In genomic region chr10:6279540-6280267, GRCh38 we compare ENCODE assay signal across 1 cellular context.
TF ChIP-seq lines count a peak whose summit lies in the region.

No MANE protein-coding gene starts in this region.

TF ChIP-seq in HepG2, 621 proteins besides CTCF, POLR2A, EP300 and RAD21 (continued from another document and continues in another):
- TF ChIP-seq TARDBP (CRISPR knock-in tag; IDR thresholded peaks at IDR 0.05) (peak; percentile 86), PCBP2 (optimal IDR thresholded peaks at IDR 0.05; ENCODE audit: low read depth, low read length, poor library complexity, severe bottlenecking) (no peak), GATAD2A (CRISPR knock-in tag; IDR thresholded peaks at IDR 0.05) (peak; percentile 70), MAFK (conservative IDR thresholded peaks at IDR 0.05 in 1 of 2, IDR thresholded peaks at IDR 0.05 in 1 of 2; ENCODE audit: low read length in 2 of 2) (peak; percentile 41 to 43; a peak in 3 of 4 replicates), ZNF451 (CRISPR knock-in tag; IDR thresholded peaks at IDR 0.05) (no peak), ZNF17 (CRISPR knock-in tag; IDR thresholded peaks at IDR 0.05) (no peak), ZNF407 (CRISPR knock-in tag; IDR thresholded peaks at IDR 0.05; ENCODE audit: not compliant biosample characterization) (no peak), FOXA1 (IDR thresholded peaks at IDR 0.05) (no peak), FOXA1 (CRISPR knock-in tag; IDR thresholded peaks at IDR 0.05) (peak; percentile 55), ARHGAP35 (CRISPR knock-in tag; IDR thresholded peaks at IDR 0.05; ENCODE audit: borderline replicate concordance) (no peak), CBX5 (CRISPR knock-in tag; IDR thresholded peaks at IDR 0.05; ENCODE audit: borderline replicate concordance) (peak; percentile 59; the same call in 1 of the 2 replicates), HHEX (CRISPR knock-in tag; IDR thresholded peaks at IDR 0.05) (no peak), ZNF703 (CRISPR knock-in tag; IDR thresholded peaks at IDR 0.05; ENCODE audit: borderline replicate concordance) (no peak), FOSL2 (CRISPR knock-in tag; IDR thresholded peaks at IDR 0.05) (peak; percentile 94), ISL2 (CRISPR knock-in tag; IDR thresholded peaks at IDR 0.05) (peak; percentile 53; the same call in 1 of the 2 replicates), DDIT3 (CRISPR knock-in tag; IDR thresholded peaks at IDR 0.05) (peak; percentile 41; the same call in 1 of the 2 replicates), ZNF605 (CRISPR knock-in tag; IDR thresholded peaks at IDR 0.05) (no peak), ADNP (CRISPR knock-in tag; IDR thresholded peaks at IDR 0.05) (no peak), FOXP4 (CRISPR knock-in tag; IDR thresholded peaks at IDR 0.05) (peak; percentile 79), ZMYM2 (CRISPR knock-in tag; IDR thresholded peaks at IDR 0.05) (no peak), MEIS2 (CRISPR knock-in tag; IDR thresholded peaks at IDR 0.05) (peak; percentile 88), ZNF546 (CRISPR knock-in tag; conservative IDR thresholded peaks at IDR 0.05) (no peak), ZFP36L1 (CRISPR knock-in tag; IDR thresholded peaks at IDR 0.05) (peak; percentile 48; the same call in 1 of the 2 replicates), SOX13 (IDR thresholded peaks at IDR 0.05) (peak; percentile 58; the same call in 1 of the 2 replicates), SOX13 (CRISPR knock-in tag; conservative IDR thresholded peaks at IDR 0.05 in 1 of 2, IDR thresholded peaks at IDR 0.05 in 1 of 2) (peak in 1 of 2 experiments; percentile 65; a peak in 2 of 4 replicates), NR1H2 (CRISPR knock-in tag; IDR thresholded peaks at IDR 0.05; ENCODE audit: borderline replicate concordance, low read depth) (no peak), MLLT10 (CRISPR knock-in tag; IDR thresholded peaks at IDR 0.05) (no peak), MBNL3 (CRISPR knock-in tag; conservative IDR thresholded peaks at IDR 0.05) (no peak), ZNF773 (CRISPR knock-in tag; IDR thresholded peaks at IDR 0.05; ENCODE audit: borderline replicate concordance) (no peak), RCOR2 (CRISPR knock-in tag; IDR thresholded peaks at IDR 0.05) (peak; percentile 59; the same call in 1 of the 2 replicates), CBFB (CRISPR knock-in tag; IDR thresholded peaks at IDR 0.05) (no peak), ZNF276 (CRISPR knock-in tag; IDR thresholded peaks at IDR 0.05; ENCODE audit: low read depth) (no peak), SMAD1 (CRISPR knock-in tag; IDR thresholded peaks at IDR 0.05; ENCODE audit: borderline replicate concordance, low read depth) (no peak), YEATS4 (CRISPR knock-in tag; IDR thresholded peaks at IDR 0.05; ENCODE audit: borderline replicate concordance) (peak; percentile 59; the same call in 1 of the 2 replicates), FOXC1 (CRISPR knock-in tag; IDR thresholded peaks at IDR 0.05; ENCODE audit: borderline replicate concordance) (no peak), PHF8 (CRISPR knock-in tag; IDR thresholded peaks at IDR 0.05) (no peak), ZNF83 (CRISPR knock-in tag; IDR thresholded peaks at IDR 0.05; ENCODE audit: borderline replicate concordance) (no peak), ZMYM4 (CRISPR knock-in tag; IDR thresholded peaks at IDR 0.05) (peak; percentile 67)
- TF ChIP-seq, protein P1, sequence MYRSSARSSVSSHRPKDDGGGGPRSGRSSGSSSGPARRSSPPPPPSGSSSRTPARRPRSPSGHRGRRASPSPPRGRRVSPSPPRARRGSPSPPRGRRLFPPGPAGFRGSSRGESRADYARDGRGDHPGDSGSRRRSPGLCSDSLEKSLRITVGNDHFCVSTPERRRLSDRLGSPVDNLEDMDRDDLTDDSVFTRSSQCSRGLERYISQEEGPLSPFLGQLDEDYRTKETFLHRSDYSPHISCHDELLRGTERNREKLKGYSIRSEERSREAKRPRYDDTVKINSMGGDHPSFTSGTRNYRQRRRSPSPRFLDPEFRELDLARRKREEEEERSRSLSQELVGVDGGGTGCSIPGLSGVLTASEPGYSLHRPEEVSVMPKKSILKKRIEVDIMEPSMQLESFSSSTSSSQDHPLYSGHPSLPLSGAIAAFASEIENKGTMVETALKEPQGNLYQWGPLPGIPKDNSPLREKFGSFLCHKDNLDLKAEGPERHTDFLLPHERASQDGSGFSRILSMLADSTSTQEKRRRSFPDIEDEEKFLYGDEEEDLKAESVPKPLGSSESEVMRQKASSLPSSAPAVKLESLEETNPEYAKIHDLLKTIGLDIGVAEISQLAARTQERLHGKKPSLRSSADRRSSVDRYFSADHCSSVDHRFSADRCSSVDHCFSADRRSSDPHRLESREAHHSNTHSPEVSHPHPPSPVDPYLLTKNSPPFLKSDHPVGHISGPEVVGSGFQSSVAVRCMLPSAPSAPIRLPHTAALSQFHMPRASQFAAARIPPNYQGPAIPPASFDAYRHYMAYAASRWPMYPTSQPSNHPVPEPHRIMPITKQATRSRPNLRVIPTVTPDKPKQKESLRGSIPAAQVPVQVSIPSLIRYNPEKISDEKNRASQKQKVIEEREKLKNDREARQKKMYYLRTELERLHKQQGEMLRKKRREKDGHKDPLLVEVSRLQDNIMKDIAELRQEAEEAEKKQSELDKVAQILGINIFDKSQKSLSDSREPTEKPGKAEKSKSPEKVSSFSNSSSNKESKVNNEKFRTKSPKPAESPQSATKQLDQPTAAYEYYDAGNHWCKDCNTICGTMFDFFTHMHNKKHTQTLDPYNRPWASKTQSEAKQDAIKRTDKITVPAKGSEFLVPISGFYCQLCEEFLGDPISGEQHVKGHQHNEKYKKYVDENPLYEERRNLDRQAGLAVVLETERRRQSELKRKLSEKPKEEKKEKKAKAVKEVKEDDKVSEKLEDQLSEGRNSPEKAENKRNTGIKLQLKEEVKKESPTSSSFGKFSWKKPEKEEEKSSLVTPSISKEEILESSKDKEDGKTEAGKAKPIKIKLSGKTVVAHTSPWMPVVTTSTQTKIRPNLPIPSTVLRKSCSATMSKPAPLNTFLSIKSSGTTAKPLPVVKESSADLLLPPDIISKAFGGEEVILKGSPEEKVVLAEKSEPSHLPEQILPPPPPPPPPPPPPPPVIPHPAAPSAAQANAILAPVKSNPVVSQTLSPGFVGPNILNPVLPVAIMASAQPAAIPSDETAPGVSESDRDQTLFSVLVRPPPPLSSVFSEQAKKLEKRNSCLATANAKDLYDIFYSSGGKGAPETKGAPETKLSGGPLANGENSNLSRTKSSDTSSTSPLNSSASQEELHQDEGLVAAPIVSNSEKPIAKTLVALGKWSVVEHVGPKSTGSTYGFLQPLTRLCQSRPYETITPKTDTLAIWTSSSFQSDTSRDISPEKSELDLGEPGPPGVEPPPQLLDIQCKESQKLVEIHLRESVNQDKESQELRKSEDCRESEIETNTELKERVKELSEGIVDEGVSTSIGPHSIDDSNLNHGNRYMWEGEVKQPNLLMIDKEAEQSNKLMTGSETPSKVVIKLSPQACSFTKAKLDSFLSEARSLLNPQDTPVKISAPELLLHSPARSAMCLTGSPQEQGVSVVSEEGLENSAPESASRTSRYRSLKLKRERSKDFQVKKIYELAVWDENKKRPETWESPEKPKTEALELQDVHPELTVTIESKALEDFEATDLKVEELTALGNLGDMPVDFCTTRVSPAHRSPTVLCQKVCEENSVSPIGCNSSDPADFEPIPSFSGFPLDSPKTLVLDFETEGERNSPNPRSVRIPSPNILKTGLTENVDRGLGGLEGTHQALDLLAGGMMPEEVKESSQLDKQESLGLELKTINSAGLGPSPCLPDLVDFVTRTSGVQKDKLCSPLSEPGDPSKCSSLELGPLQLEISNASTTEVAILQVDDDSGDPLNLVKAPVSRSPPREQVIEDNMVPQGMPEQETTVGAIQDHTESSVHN (CRISPR knock-in tag; IDR thresholded peaks at IDR 0.05), result no peak
- TF ChIP-seq, protein P2, sequence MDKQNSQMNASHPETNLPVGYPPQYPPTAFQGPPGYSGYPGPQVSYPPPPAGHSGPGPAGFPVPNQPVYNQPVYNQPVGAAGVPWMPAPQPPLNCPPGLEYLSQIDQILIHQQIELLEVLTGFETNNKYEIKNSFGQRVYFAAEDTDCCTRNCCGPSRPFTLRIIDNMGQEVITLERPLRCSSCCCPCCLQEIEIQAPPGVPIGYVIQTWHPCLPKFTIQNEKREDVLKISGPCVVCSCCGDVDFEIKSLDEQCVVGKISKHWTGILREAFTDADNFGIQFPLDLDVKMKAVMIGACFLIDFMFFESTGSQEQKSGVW (CRISPR knock-in tag; IDR thresholded peaks at IDR 0.05; ENCODE audit: borderline replicate concordance), result no peak
- TF ChIP-seq, protein P3, sequence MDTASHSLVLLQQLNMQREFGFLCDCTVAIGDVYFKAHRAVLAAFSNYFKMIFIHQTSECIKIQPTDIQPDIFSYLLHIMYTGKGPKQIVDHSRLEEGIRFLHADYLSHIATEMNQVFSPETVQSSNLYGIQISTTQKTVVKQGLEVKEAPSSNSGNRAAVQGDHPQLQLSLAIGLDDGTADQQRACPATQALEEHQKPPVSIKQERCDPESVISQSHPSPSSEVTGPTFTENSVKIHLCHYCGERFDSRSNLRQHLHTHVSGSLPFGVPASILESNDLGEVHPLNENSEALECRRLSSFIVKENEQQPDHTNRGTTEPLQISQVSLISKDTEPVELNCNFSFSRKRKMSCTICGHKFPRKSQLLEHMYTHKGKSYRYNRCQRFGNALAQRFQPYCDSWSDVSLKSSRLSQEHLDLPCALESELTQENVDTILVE (CRISPR knock-in tag; IDR thresholded peaks at IDR 0.05), result 0 out of 2 replicates have a peak, but pooled peaks have one; percentile 31
